Comparison of ENCODE assay signal across 16 cellular contexts in genomic region chr2:98809116-98809515, GRCh38.
DNase-seq lines count a peak whose midpoint lies in the region; ATAC-seq and TF ChIP-seq lines count a peak whose summit lies in the region.
"Had no signal": no experiment of that assay in that cellular context is flagged by ENCODE, and none has a peak within 500 bp of the region (broad histone marks: within the 10 kb centered on the region; RNA-seq: fewer than 3 reads in every experiment).

No MANE protein-coding gene starts in this region.

- H3K27me3 Mint-ChIP-seq in GM23338 (ENCODE audit: insufficient read depth, low read depth, poor library complexity), result peaks cover 4% of the 10 kb centered on the region
- H3K27me3 Mint-ChIP-seq in WTC11 (ENCODE audit: low read depth), result no peaks in the 10 kb centered on the region; the same call in 1 of the 2 replicates

- no peaks in the 10 kb centered on the region for H4K20me1 ChIP-seq in GM23338 (replicated peaks; ENCODE audit: insufficient read depth)

- H3K4me3 Mint-ChIP-seq in GM23338 (no peak overlapping the region), WTC11 (no peak overlapping the region)
- H3K4me3 Mint-ChIP-seq: CD4-positive, CD25-positive, alpha-beta regulatory T cell; CD8-positive, alpha-beta memory T cell; H9 had no signal

- peaks cover 9% of the 10 kb centered on the region for H3K9me3 ChIP-seq in KOPT-K1 (ENCODE audit: insufficient read depth, low read length, poor library complexity, severe bottlenecking)
- H3K9me3 ChIP-seq: BE2C had no signal

- H3K4me1 ChIP-seq in GM23338 (ENCODE audit: insufficient read depth), result no peaks in the 10 kb centered on the region; the same call in 1 of the 2 replicates
- H3K4me1 ChIP-seq: BE2C had no signal

- H3K4me3 ChIP-seq in GM23338 (no peak overlapping the region), coronary artery (no peak overlapping the region)

- DNase-seq in GM23338 (ENCODE audit: low spot score), result no peak
- peak; percentile 55 for DNase-seq in coronary artery (ENCODE audit: low spot score)
- DNase-seq in mesenteric fat pad (ENCODE audit: low spot score), result peak; percentile 64
- DNase-seq in activated naive CD4-positive, alpha-beta T cell treated with anti-CD3 and anti-CD28 coated beads, Interleukin-2, amount 50 U/mL, for 16 hours, result no peak
- DNase-seq in WTC11 (ENCODE audit: low spot score), result no peak
- DNase-seq in NCI-H1048 (lab: John Stamatoyannopoulos, UW), result no peak
- DNase-seq: ACHN; BE2C; C1 segment of cervical spinal cord; CD4-positive, CD25-positive, alpha-beta regulatory T cell; CD8-positive, alpha-beta memory T cell; COR-L47; DMS 273 treated with DMSO at 0.1 percent for 48 hours; DMS53; H9 had no signal

- H3K27ac Mint-ChIP-seq in GM23338, result no peak overlapping the region
- H3K27ac Mint-ChIP-seq in WTC11, result no peak overlapping the region
- H3K27ac Mint-ChIP-seq: CD4-positive, CD25-positive, alpha-beta regulatory T cell; H9 had no signal

- H3K27ac ChIP-seq in GM23338 (ENCODE audit: low read depth), result no peak overlapping the region
- peak overlapping the region; percentile 76 for H3K27ac ChIP-seq in KOPT-K1 (ENCODE audit: low read depth, low read length, poor library complexity, severe bottlenecking)
- H3K27ac ChIP-seq in coronary artery, result no peak overlapping the region

- no peaks in the 10 kb centered on the region for H3K79me2 ChIP-seq in GM23338 (replicated peaks; ENCODE audit: insufficient read depth)

- H2AFZ ChIP-seq in GM23338, result 0 out of 2 replicates have a peak overlapping the region, but pooled peaks have one; percentile 7

- H3K4me1 Mint-ChIP-seq in GM23338, result peaks cover 17% of the 10 kb centered on the region; the same call in 2 of the 3 replicates
- H3K4me1 Mint-ChIP-seq in WTC11, result peaks cover 19% of the 10 kb centered on the region; the same call in 1 of the 2 replicates

- no peak for TF ChIP-seq CTCF in GM23338 (conservative IDR thresholded peaks at IDR 0.05; ENCODE audit: low read depth in 2 of 2)
- no peak for TF ChIP-seq CTCF in coronary artery (IDR thresholded peaks at IDR 0.05)
- TF ChIP-seq CTCF in WTC11 (IDR thresholded peaks at IDR 0.05), result no peak

- no peaks in the 10 kb centered on the region; the same call in 1 of the 2 replicates for H3K9me2 ChIP-seq in GM23338 (ENCODE audit: insufficient read depth)

- no peak for ATAC-seq in GM23338
- ATAC-seq in WTC11, result no peak

- H3K9me3 Mint-ChIP-seq in GM23338 (no peaks in the 10 kb centered on the region), WTC11 (peaks cover 5% of the 10 kb centered on the region; the same call in 1 of the 2 replicates)
- H3K9me3 Mint-ChIP-seq: CD4-positive, CD25-positive, alpha-beta regulatory T cell; CD8-positive, alpha-beta memory T cell had no signal

- CTCF ChIA-PET in WTC11 (lab: Charles Lee), result no interaction called here

- POLR2A ChIA-PET in WTC11 (lab: Charles Lee), result no interaction called here

- H3K36me3 Mint-ChIP-seq in GM23338 (ENCODE audit: low read depth) (no peaks in the 10 kb centered on the region), WTC11 (no peaks in the 10 kb centered on the region)
- H3K36me3 Mint-ChIP-seq: CD4-positive, CD25-positive, alpha-beta regulatory T cell had no signal

- H3K36me3 ChIP-seq in GM23338 (ENCODE audit: insufficient read depth) (no peaks in the 10 kb centered on the region; the same call in 1 of the 2 replicates), KOPT-K1 (ENCODE audit: insufficient read depth, low read length) (no peaks in the 10 kb centered on the region)
- H3K36me3 ChIP-seq: BE2C had no signal

- no peak overlapping the region for H3K4me2 ChIP-seq in GM23338

- no peaks in the 10 kb centered on the region for H3K27me3 ChIP-seq in GM23338 (ENCODE audit: insufficient read depth)
- H3K27me3 ChIP-seq: BE2C had no signal

- no peaks in the 10 kb centered on the region for H3F3A ChIP-seq in GM23338 (replicated peaks; ENCODE audit: low read depth)

TF ChIP-seq in GM23338, 12 proteins besides CTCF, POLR2A, EP300 and RAD21 (continues in another document):
- TF ChIP-seq POLR2AphosphoS5 (IDR thresholded peaks at IDR 0.05; ENCODE audit: low read depth) (no peak), EZH2phosphoT487 (IDR thresholded peaks at IDR 0.05; ENCODE audit: unreplicated experiment) (no peak)

TF ChIP-seq in WTC11, 78 proteins besides CTCF, POLR2A, EP300 and RAD21 (continues in another document):
- TF ChIP-seq ZNF263 (CRISPR knock-in tag; IDR thresholded peaks at IDR 0.05; ENCODE audit: low read depth), result no peak
- no peak for TF ChIP-seq MLX (CRISPR knock-in tag; IDR thresholded peaks at IDR 0.05)
- TF ChIP-seq MXD4 (CRISPR knock-in tag; IDR thresholded peaks at IDR 0.05; ENCODE audit: borderline replicate concordance), result no peak
- TF ChIP-seq ZMAT4 (CRISPR knock-in tag; IDR thresholded peaks at IDR 0.05), result no peak
- TF ChIP-seq FOXP1 (CRISPR knock-in tag; IDR thresholded peaks at IDR 0.05; ENCODE audit: borderline replicate concordance), result no peak
- no peak for TF ChIP-seq NR3C1 (CRISPR knock-in tag; conservative IDR thresholded peaks at IDR 0.05; ENCODE audit: low read depth)
- TF ChIP-seq, protein P1, sequence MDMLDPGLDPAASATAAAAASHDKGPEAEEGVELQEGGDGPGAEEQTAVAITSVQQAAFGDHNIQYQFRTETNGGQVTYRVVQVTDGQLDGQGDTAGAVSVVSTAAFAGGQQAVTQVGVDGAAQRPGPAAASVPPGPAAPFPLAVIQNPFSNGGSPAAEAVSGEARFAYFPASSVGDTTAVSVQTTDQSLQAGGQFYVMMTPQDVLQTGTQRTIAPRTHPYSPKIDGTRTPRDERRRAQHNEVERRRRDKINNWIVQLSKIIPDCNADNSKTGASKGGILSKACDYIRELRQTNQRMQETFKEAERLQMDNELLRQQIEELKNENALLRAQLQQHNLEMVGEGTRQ (CRISPR knock-in tag; IDR thresholded peaks at IDR 0.05), result no peak
- TF ChIP-seq STAT6 (CRISPR knock-in tag; conservative IDR thresholded peaks at IDR 0.05; ENCODE audit: low read depth), result no peak
- no peak for TF ChIP-seq FOXJ3 (CRISPR knock-in tag; IDR thresholded peaks at IDR 0.05; ENCODE audit: borderline replicate concordance)
- TF ChIP-seq ZNF281 (CRISPR knock-in tag; IDR thresholded peaks at IDR 0.05), result no peak

Comparison
In these comparisons a context has a peak if more than half of its experiments do, and no peak if none do; other contexts are left out.
1. DNase-seq: peak in coronary artery (single experiment) and mesenteric fat pad (single experiment); none in GM23338 (single experiment), activated naive CD4-positive, alpha-beta T cell treated with anti-CD3 and anti-CD28 coated beads, Interleukin-2, amount 50 U/mL, for 16 hours (single experiment), WTC11 (single experiment) and NCI-H1048 (single experiment).